25 cellular contexts compared by ENCODE assay signal in the genomic region with DNA sequence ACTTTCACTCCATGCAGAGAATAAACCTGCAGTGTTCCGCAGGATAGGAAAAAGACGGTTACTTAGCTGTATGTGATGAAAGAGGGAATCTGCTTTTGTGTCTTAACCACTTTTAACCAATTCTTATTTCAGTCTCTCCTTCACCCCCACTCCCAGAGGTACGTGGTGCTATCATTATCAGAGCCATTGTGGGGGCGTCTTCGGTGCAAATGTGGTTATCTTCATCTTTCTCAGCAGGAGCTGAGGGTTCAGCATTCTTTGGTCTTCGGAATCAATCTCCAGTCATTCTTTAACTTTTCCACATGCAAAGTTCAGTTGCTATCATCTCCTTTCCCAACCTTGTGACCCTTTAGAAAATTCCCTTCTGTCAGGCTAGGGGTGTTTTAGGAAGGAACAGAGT.
"Had no signal": no experiment of that assay in that cellular context is flagged by ENCODE, and none has a peak within 500 bp of the region (broad histone marks: within the 10 kb centered on the region; RNA-seq: fewer than 3 reads in every experiment).

No MANE protein-coding gene starts in this region.

- H3K27ac ChIP-seq: ascending aorta, body of pancreas, KMS-11 had no signal

- H3K9me3 Mint-ChIP-seq: activated B cell treated with CpG ODN at 0.5 μM for 24 hours; activated CD4-positive, alpha-beta T cell treated with anti-CD3 and anti-CD28 coated beads, Interleukin-2, amount 10 ng/mL, durations not matched to agents 24 days and 14 days; activated naive CD8-positive, alpha-beta T cell treated with anti-CD3 and anti-CD28 coated beads, Interleukin-2, amount 50 U/mL, for 24 hours; activated T-cell treated with anti-CD3 and anti-CD28 coated beads, Interleukin-2, amount 50 U/mL, for 4 hours had no signal

- H3K27me3 ChIP-seq: ascending aorta, body of pancreas had no signal

- DNase-seq: activated B cell treated with CpG ODN at 0.5 μM for 24 hours; activated CD4-positive, alpha-beta T cell treated with anti-CD3 and anti-CD28 coated beads for 1 hour; activated CD4-positive, alpha-beta T cell treated with anti-CD3 and anti-CD28 coated beads, Interleukin-2, amount 10 ng/mL, durations not matched to agents 24 days and 14 days; activated CD4-positive, alpha-beta T cell treated with anti-CD3 and anti-CD28 coated beads, Interleukin-2, amount 50 U/mL, for 48 hours; activated effector memory CD4-positive, alpha-beta T cell treated with anti-CD3 and anti-CD28 coated beads, Interleukin-2, amount 50 U/mL, for 16 hours; activated naive CD4-positive, alpha-beta T cell treated with Interleukin-2 at 50 U/mL for 16 hours; activated naive CD8-positive, alpha-beta T cell treated with anti-CD3 and anti-CD28 coated beads, Interleukin-2, amount 50 U/mL, for 24 hours; activated T-cell treated with anti-CD3 and anti-CD28 coated beads, Interleukin-2, amount 50 U/mL, for 4 hours; amniotic stem cell; body of pancreas; MV-4-11; NCI-H1092 treated with DMSO at 0.1 percent for 48 hours; NCI-H1417 treated with DMSO at 0.1 percent for 48 hours; NCI-H1694 treated with DMSO at 0.1 percent for 48 hours; NCI-H2029 treated with DMSO at 0.1 percent for 48 hours; NCI-H345; NCI-H510A; NCI-H526 treated with DMSO at 0.1 percent for 48 hours; NCI-H82; SIG-M5; T-helper 17 cell; T1000 had no signal

- H3K9ac ChIP-seq: KMS-11 had no signal

- H3K27ac Mint-ChIP-seq: activated B cell treated with CpG ODN at 0.5 μM for 24 hours; activated CD4-positive, alpha-beta T cell treated with anti-CD3 and anti-CD28 coated beads, Interleukin-2, amount 10 ng/mL, durations not matched to agents 24 days and 14 days; activated naive CD4-positive, alpha-beta T cell treated with anti-CD3 and anti-CD28 coated beads, Interleukin-2, amount 50 U/mL, for 72 hours; activated naive CD8-positive, alpha-beta T cell treated with anti-CD3 and anti-CD28 coated beads, Interleukin-2, amount 50 U/mL, for 24 hours; T-helper 17 cell had no signal

- H3K4me3 Mint-ChIP-seq: activated B cell treated with CpG ODN at 0.5 μM for 24 hours; activated CD4-positive, alpha-beta T cell treated with anti-CD3 and anti-CD28 coated beads, Interleukin-2, amount 10 ng/mL, durations not matched to agents 24 days and 14 days; activated naive CD8-positive, alpha-beta T cell treated with anti-CD3 and anti-CD28 coated beads, Interleukin-2, amount 50 U/mL, for 24 hours; activated T-cell treated with anti-CD3 and anti-CD28 coated beads, Interleukin-2, amount 50 U/mL, for 4 hours; T-helper 17 cell had no signal

- H3K4me1 Mint-ChIP-seq: activated B cell treated with CpG ODN at 0.5 μM for 24 hours; activated CD4-positive, alpha-beta T cell treated with anti-CD3 and anti-CD28 coated beads, Interleukin-2, amount 10 ng/mL, durations not matched to agents 24 days and 14 days; activated naive CD8-positive, alpha-beta T cell treated with anti-CD3 and anti-CD28 coated beads, Interleukin-2, amount 50 U/mL, for 24 hours had no signal

- H3K27me3 Mint-ChIP-seq: activated B cell treated with CpG ODN at 0.5 μM for 24 hours; activated CD4-positive, alpha-beta T cell treated with anti-CD3 and anti-CD28 coated beads, Interleukin-2, amount 10 ng/mL, durations not matched to agents 24 days and 14 days had no signal

- H3K4me1 ChIP-seq: ascending aorta, body of pancreas had no signal

- H3K9me3 ChIP-seq: ascending aorta, body of pancreas had no signal

- H3K4me3 ChIP-seq: ascending aorta, body of pancreas had no signal

- H3K36me3 Mint-ChIP-seq: activated naive CD4-positive, alpha-beta T cell treated with anti-CD3 and anti-CD28 coated beads, Interleukin-2, amount 50 U/mL, for 72 hours had no signal

- ATAC-seq: activated naive CD4-positive, alpha-beta T cell treated with anti-CD3 and anti-CD28 coated beads, Interleukin-2, amount 50 U/mL, for 72 hours; activated naive CD8-positive, alpha-beta T cell treated with anti-CD3 and anti-CD28 coated beads, Interleukin-2, amount 50 U/mL, for 24 hours; activated T-cell treated with anti-CD3 and anti-CD28 coated beads, Interleukin-2, amount 50 U/mL, for 4 hours; body of pancreas; T-helper 17 cell had no signal

- H3K36me3 ChIP-seq: ascending aorta had no signal

- H3K4me2 ChIP-seq: KMS-11 had no signal
